2 cellular contexts compared by ENCODE assay signal in genomic region chr12:10441144-10441543, GRCh38. TPM values are rescaled to one million over a fixed set of nuclear protein-coding genes. Genes with fewer than 3 reads are reported as not detected.
"Had no signal": no experiment of that assay in that cellular context is flagged by ENCODE, and none has a peak within 500 bp of the region (broad histone marks: within the 10 kb centered on the region; RNA-seq: fewer than 3 reads in every experiment).

No MANE protein-coding gene starts in this region.

RNA-seq across cellular contexts. Expression of gene KLRC2, which starts 5.3 kb away (rescaled TPM):
- total RNA-seq: G401 had no signal

RNA-seq across cellular contexts. Expression of gene KLRC1, which starts 12.0 kb away (rescaled TPM):
- total RNA-seq: G401 had no signal

RNA-seq across cellular contexts. Expression of gene KLRC3, which starts 20.7 kb away (rescaled TPM):
- total RNA-seq: G401 had no signal

RNA-seq across cellular contexts. Expression of gene KLRC4, which starts 31.6 kb away (rescaled TPM):
- total RNA-seq: G401, GM12878 had no signal

RNA-seq across cellular contexts. Expression of gene KLRK1, which starts 51.3 kb away (rescaled TPM):
- total RNA-seq: G401 had no signal
